1 cellular context compared by ENCODE assay signal in genomic region chr6:150541587-150541986, GRCh38.
A peak's percentile ranks its signal among the peaks of the same experiment; 100 is the strongest.
TF ChIP-seq lines count a peak whose summit lies in the region.

No MANE protein-coding gene starts in this region.

TF ChIP-seq in HepG2, 621 proteins besides CTCF, POLR2A, EP300 and RAD21 (continues in another document):
- TF ChIP-seq, protein P1, sequence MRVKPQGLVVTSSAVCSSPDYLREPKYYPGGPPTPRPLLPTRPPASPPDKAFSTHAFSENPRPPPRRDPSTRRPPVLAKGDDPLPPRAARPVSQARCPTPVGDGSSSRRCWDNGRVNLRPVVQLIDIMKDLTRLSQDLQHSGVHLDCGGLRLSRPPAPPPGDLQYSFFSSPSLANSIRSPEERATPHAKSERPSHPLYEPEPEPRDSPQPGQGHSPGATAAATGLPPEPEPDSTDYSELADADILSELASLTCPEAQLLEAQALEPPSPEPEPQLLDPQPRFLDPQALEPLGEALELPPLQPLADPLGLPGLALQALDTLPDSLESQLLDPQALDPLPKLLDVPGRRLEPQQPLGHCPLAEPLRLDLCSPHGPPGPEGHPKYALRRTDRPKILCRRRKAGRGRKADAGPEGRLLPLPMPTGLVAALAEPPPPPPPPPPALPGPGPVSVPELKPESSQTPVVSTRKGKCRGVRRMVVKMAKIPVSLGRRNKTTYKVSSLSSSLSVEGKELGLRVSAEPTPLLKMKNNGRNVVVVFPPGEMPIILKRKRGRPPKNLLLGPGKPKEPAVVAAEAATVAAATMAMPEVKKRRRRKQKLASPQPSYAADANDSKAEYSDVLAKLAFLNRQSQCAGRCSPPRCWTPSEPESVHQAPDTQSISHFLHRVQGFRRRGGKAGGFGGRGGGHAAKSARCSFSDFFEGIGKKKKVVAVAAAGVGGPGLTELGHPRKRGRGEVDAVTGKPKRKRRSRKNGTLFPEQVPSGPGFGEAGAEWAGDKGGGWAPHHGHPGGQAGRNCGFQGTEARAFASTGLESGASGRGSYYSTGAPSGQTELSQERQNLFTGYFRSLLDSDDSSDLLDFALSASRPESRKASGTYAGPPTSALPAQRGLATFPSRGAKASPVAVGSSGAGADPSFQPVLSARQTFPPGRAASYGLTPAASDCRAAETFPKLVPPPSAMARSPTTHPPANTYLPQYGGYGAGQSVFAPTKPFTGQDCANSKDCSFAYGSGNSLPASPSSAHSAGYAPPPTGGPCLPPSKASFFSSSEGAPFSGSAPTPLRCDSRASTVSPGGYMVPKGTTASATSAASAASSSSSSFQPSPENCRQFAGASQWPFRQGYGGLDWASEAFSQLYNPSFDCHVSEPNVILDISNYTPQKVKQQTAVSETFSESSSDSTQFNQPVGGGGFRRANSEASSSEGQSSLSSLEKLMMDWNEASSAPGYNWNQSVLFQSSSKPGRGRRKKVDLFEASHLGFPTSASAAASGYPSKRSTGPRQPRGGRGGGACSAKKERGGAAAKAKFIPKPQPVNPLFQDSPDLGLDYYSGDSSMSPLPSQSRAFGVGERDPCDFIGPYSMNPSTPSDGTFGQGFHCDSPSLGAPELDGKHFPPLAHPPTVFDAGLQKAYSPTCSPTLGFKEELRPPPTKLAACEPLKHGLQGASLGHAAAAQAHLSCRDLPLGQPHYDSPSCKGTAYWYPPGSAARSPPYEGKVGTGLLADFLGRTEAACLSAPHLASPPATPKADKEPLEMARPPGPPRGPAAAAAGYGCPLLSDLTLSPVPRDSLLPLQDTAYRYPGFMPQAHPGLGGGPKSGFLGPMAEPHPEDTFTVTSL (CRISPR knock-in tag; IDR thresholded peaks at IDR 0.05; ENCODE audit: borderline replicate concordance) = peak; percentile 69; the same call in 1 of the 2 replicates
- TF ChIP-seq ZNF75D (CRISPR knock-in tag; IDR thresholded peaks at IDR 0.05; ENCODE audit: borderline replicate concordance) = no peak
- TF ChIP-seq, protein P2, sequence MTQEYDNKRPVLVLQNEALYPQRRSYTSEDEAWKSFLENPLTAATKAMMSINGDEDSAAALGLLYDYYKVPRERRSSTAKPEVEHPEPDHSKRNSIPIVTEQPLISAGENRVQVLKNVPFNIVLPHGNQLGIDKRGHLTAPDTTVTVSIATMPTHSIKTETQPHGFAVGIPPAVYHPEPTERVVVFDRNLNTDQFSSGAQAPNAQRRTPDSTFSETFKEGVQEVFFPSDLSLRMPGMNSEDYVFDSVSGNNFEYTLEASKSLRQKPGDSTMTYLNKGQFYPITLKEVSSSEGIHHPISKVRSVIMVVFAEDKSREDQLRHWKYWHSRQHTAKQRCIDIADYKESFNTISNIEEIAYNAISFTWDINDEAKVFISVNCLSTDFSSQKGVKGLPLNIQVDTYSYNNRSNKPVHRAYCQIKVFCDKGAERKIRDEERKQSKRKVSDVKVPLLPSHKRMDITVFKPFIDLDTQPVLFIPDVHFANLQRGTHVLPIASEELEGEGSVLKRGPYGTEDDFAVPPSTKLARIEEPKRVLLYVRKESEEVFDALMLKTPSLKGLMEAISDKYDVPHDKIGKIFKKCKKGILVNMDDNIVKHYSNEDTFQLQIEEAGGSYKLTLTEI (CRISPR knock-in tag; conservative IDR thresholded peaks at IDR 0.05) = no peak
- TF ChIP-seq, protein P3, sequence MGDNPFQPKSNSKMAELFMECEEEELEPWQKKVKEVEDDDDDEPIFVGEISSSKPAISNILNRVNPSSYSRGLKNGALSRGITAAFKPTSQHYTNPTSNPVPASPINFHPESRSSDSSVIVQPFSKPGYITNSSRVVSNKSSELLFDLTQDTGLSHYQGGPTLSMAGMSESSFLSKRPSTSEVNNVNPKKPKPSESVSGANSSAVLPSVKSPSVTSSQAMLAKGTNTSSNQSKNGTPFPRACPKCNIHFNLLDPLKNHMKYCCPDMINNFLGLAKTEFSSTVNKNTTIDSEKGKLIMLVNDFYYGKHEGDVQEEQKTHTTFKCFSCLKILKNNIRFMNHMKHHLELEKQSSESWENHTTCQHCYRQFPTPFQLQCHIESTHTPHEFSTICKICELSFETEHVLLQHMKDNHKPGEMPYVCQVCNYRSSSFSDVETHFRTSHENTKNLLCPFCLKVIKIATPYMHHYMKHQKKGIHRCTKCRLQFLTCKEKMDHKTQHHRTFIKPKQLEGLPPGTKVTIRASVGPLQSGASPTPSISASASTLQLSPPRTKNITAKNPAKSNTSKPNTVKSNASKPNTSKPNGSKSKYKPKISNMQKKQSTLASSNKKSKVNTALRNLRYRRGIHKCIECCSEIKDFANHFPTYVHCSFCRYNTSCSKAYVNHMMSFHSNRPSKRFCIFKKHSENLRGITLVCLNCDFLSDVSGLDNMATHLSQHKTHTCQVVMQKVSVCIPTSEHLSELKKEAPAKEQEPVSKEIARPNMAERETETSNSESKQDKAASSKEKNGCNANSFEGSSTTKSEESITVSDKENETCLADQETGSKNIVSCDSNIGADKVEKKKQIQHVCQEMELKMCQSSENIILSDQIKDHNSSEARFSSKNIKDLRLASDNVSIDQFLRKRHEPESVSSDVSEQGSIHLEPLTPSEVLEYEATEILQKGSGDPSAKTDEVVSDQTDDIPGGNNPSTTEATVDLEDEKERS (CRISPR knock-in tag; IDR thresholded peaks at IDR 0.05) = no peak
- TF ChIP-seq NFIC (IDR thresholded peaks at IDR 0.05; ENCODE audit: low read length) = peak; percentile 80
- TF ChIP-seq YY1 (IDR thresholded peaks at IDR 0.05; ENCODE audit: insufficient read depth, insufficient replicate concordance, low read depth, low read length) = no peak
- TF ChIP-seq HMGXB4 (CRISPR knock-in tag; IDR thresholded peaks at IDR 0.05; ENCODE audit: borderline replicate concordance in 1 of 2, low read depth in 1 of 2) = no peak
- TF ChIP-seq NFKB2 (CRISPR knock-in tag; IDR thresholded peaks at IDR 0.05; ENCODE audit: borderline replicate concordance) = no peak
- TF ChIP-seq ONECUT2 (CRISPR knock-in tag; IDR thresholded peaks at IDR 0.05) = peak; percentile 81
- TF ChIP-seq ZBTB42 (CRISPR knock-in tag; IDR thresholded peaks at IDR 0.05) = no peak
- TF ChIP-seq UBTF (CRISPR knock-in tag; IDR thresholded peaks at IDR 0.05) = no peak
- TF ChIP-seq HDAC2 (CRISPR knock-in tag; IDR thresholded peaks at IDR 0.05) = 0 out of 2 replicates have a peak, but pooled peaks have one; percentile 14
- TF ChIP-seq MED1 (CRISPR knock-in tag; IDR thresholded peaks at IDR 0.05) = peak; percentile 62; the same call in 1 of the 2 replicates
- no peak for TF ChIP-seq TOE1 (CRISPR knock-in tag; IDR thresholded peaks at IDR 0.05)
- TF ChIP-seq PHB2 (IDR thresholded peaks at IDR 0.05; ENCODE audit: partially characterized antibody) = no peak
- TF ChIP-seq KMT2A (CRISPR knock-in tag; IDR thresholded peaks at IDR 0.05) = no peak
- no peak for TF ChIP-seq SOX13 (IDR thresholded peaks at IDR 0.05)
- peak in 1 of 2 experiments; percentile 10; a peak in 1 of 4 replicates for TF ChIP-seq SOX13 (CRISPR knock-in tag; conservative IDR thresholded peaks at IDR 0.05 in 1 of 2, IDR thresholded peaks at IDR 0.05 in 1 of 2)
- no peak for TF ChIP-seq AGO2 (optimal IDR thresholded peaks at IDR 0.05; ENCODE audit: low read depth, low read length)
- TF ChIP-seq ZC3H13 (CRISPR knock-in tag; IDR thresholded peaks at IDR 0.05) = no peak
- TF ChIP-seq KLF9 (CRISPR knock-in tag; IDR thresholded peaks at IDR 0.05; ENCODE audit: low read depth) = no peak
- peak; percentile 52; the same call in 1 of the 2 replicates for TF ChIP-seq FOXJ3 (CRISPR knock-in tag; IDR thresholded peaks at IDR 0.05; ENCODE audit: borderline replicate concordance)
- no peak for TF ChIP-seq ZMYM2 (CRISPR knock-in tag; IDR thresholded peaks at IDR 0.05)
- TF ChIP-seq RFXAP (CRISPR knock-in tag; IDR thresholded peaks at IDR 0.05; ENCODE audit: borderline replicate concordance) = no peak
- TF ChIP-seq ELF4 (CRISPR knock-in tag; IDR thresholded peaks at IDR 0.05; ENCODE audit: borderline replicate concordance) = no peak
- TF ChIP-seq MZF1 (CRISPR knock-in tag; IDR thresholded peaks at IDR 0.05; ENCODE audit: borderline replicate concordance) = no peak
- TF ChIP-seq ZNF547 (CRISPR knock-in tag; IDR thresholded peaks at IDR 0.05) = no peak
- TF ChIP-seq ATM (IDR thresholded peaks at IDR 0.05; ENCODE audit: borderline replicate concordance) = no peak
- no peak for TF ChIP-seq SMARCC2 (IDR thresholded peaks at IDR 0.05)
- no peak for TF ChIP-seq TEAD3 (CRISPR knock-in tag; optimal IDR thresholded peaks at IDR 0.05; ENCODE audit: borderline replicate concordance)
- TF ChIP-seq WIZ (CRISPR knock-in tag; IDR thresholded peaks at IDR 0.05) = no peak
- TF ChIP-seq HNF4A (CRISPR knock-in tag; IDR thresholded peaks at IDR 0.05) = peak; percentile 39; the same call in 1 of the 2 replicates
- peak; percentile 48; the same call in 1 of the 2 replicates for TF ChIP-seq HDAC1 (CRISPR knock-in tag; IDR thresholded peaks at IDR 0.05)
- TF ChIP-seq ZNF264 (CRISPR knock-in tag; IDR thresholded peaks at IDR 0.05) = no peak
- TF ChIP-seq, protein P4, sequence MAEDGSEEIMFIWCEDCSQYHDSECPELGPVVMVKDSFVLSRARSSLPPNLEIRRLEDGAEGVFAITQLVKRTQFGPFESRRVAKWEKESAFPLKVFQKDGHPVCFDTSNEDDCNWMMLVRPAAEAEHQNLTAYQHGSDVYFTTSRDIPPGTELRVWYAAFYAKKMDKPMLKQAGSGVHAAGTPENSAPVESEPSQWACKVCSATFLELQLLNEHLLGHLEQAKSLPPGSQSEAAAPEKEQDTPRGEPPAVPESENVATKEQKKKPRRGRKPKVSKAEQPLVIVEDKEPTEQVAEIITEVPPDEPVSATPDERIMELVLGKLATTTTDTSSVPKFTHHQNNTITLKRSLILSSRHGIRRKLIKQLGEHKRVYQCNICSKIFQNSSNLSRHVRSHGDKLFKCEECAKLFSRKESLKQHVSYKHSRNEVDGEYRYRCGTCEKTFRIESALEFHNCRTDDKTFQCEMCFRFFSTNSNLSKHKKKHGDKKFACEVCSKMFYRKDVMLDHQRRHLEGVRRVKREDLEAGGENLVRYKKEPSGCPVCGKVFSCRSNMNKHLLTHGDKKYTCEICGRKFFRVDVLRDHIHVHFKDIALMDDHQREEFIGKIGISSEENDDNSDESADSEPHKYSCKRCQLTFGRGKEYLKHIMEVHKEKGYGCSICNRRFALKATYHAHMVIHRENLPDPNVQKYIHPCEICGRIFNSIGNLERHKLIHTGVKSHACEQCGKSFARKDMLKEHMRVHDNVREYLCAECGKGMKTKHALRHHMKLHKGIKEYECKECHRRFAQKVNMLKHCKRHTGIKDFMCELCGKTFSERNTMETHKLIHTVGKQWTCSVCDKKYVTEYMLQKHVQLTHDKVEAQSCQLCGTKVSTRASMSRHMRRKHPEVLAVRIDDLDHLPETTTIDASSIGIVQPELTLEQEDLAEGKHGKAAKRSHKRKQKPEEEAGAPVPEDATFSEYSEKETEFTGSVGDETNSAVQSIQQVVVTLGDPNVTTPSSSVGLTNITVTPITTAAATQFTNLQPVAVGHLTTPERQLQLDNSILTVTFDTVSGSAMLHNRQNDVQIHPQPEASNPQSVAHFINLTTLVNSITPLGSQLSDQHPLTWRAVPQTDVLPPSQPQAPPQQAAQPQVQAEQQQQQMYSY (CRISPR knock-in tag; IDR thresholded peaks at IDR 0.05) = no peak
- no peak for TF ChIP-seq TFE3 (CRISPR knock-in tag; IDR thresholded peaks at IDR 0.05)
- TF ChIP-seq JDP2 (CRISPR knock-in tag; IDR thresholded peaks at IDR 0.05; ENCODE audit: borderline replicate concordance) = no peak
- TF ChIP-seq, protein P5, sequence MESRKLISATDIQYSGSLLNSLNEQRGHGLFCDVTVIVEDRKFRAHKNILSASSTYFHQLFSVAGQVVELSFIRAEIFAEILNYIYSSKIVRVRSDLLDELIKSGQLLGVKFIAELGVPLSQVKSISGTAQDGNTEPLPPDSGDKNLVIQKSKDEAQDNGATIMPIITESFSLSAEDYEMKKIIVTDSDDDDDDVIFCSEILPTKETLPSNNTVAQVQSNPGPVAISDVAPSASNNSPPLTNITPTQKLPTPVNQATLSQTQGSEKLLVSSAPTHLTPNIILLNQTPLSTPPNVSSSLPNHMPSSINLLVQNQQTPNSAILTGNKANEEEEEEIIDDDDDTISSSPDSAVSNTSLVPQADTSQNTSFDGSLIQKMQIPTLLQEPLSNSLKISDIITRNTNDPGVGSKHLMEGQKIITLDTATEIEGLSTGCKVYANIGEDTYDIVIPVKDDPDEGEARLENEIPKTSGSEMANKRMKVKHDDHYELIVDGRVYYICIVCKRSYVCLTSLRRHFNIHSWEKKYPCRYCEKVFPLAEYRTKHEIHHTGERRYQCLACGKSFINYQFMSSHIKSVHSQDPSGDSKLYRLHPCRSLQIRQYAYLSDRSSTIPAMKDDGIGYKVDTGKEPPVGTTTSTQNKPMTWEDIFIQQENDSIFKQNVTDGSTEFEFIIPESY (CRISPR knock-in tag; IDR thresholded peaks at IDR 0.05) = no peak
- TF ChIP-seq ZNF383 (CRISPR knock-in tag; IDR thresholded peaks at IDR 0.05; ENCODE audit: borderline replicate concordance) = no peak
